In the genomic region with DNA sequence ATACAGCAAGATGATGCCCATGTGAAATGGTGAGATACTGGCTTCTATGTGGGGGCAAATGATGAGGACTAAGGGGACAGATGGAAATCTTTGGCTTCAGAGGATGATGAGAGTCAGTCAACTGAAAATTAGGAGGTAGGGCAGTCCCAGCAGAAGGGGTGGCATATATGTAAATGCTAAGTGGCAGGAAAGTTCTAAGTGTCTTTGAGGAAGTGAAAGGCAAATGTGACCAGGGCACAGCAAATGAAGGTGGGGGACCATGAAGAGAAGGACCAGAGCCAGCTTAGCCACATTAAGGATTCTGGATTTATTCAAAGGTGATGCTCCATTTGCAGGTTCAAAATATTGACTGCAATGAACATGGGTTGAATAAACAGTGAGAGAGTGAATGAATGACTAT, we compare ENCODE assay signal across 21 cellular contexts. TPM values are rescaled to one million over a fixed set of nuclear protein-coding genes. Genes with fewer than 3 reads are reported as not detected.
DNase-seq lines count a peak whose midpoint lies in the region; ATAC-seq and TF ChIP-seq lines count a peak whose summit lies in the region.
"Had no signal": no experiment of that assay in that cellular context is flagged by ENCODE, and none has a peak within 500 bp of the region (broad histone marks: within the 10 kb centered on the region; RNA-seq: fewer than 3 reads in every experiment).

No MANE protein-coding gene starts in this region.

- ATAC-seq in HG02763 (IDR thresholded peaks at IDR 0.05; ENCODE audit: unreplicated experiment) = no peak
- ATAC-seq: A549 had no signal

- H3K4me1 ChIP-seq in left ventricle myocardium inferior = peaks cover 43% of the 10 kb centered on the region
- peaks cover 84% of the 10 kb centered on the region for H3K4me1 ChIP-seq in KMS-11 (ENCODE audit: low read depth, poor library complexity, severe bottlenecking)
- H3K4me1 ChIP-seq: A549, colonic mucosa, SJSA1 had no signal

- peaks cover 5% of the 10 kb centered on the region for H3K9me3 ChIP-seq in left ventricle myocardium inferior (replicated peaks)
- H3K9me3 ChIP-seq: A549, colonic mucosa, SJSA1 had no signal

- DNase-seq in cardiac septum (ENCODE audit: low spot score) (peak; percentile 9), left ventricle myocardium inferior (no peak), RPMI8226 (peak; percentile 72), NCI-H1048 (lab: John Stamatoyannopoulos, UW) (no peak)
- no peak for DNase-seq in stimulated activated CD4-positive, alpha-beta T cell treated with anti-CD3 and anti-CD28 coated beads, Interleukin-4, amount 100 ng/mL, for 1 hour
- DNase-seq in effector CD4-positive, alpha-beta T cell = no peak
- DNase-seq: colonic mucosa, DMS 273 treated with DMSO at 0.1 percent for 48 hours, kidney, MG63, NCI-H1694 treated with DMSO at 0.1 percent for 48 hours, NCI-H748 treated with DMSO at 0.1 percent for 48 hours, T-helper 2 cell had no signal

- no peak overlapping the region for H2AFZ ChIP-seq in KMS-11 (ENCODE audit: low read depth)

- intact Hi-C loops in cardiac septum (cut with DNase I) = no loop called here
- intact Hi-C loops in left ventricle myocardium inferior (cut with micrococcal nuclease) = no loop called here

- TF ChIP-seq CTCF in left ventricle myocardium inferior (IDR thresholded peaks at IDR 0.05; ENCODE audit: borderline replicate concordance) (no peak), KMS-11 (conservative IDR thresholded peaks at IDR 0.05; ENCODE audit: low read depth, low read length) (no peak)

- H3K4me3 ChIP-seq in left ventricle myocardium inferior = no peak overlapping the region
- no peak overlapping the region for H3K4me3 ChIP-seq in KMS-11 (IDR thresholded peaks at IDR 0.05; ENCODE audit: insufficient read depth, low read depth, low read length)
- H3K4me3 ChIP-seq: A549, colonic mucosa, lung, MG63, SJSA1 had no signal

- no peaks in the 10 kb centered on the region for H3K79me2 ChIP-seq in KMS-11 (ENCODE audit: insufficient read depth, low read depth)

- no peaks in the 10 kb centered on the region for H3K36me3 ChIP-seq in left ventricle myocardium inferior
- no peaks in the 10 kb centered on the region for H3K36me3 ChIP-seq in KMS-11 (ENCODE audit: insufficient read depth)
- H3K36me3 ChIP-seq: colonic mucosa, MG63, SJSA1 had no signal

- no peak overlapping the region for H3K9ac ChIP-seq in KMS-11

- H3K27ac ChIP-seq in left ventricle myocardium inferior (replicated peaks) = no peak overlapping the region
- peak overlapping the region; percentile 66; the same call in 1 of the 2 replicates for H3K27ac ChIP-seq in KMS-11
- H3K27ac ChIP-seq: A549, C4-2B, colonic mucosa, HL-60, SJSA1, VCaP had no signal

- H3K27me3 ChIP-seq in left ventricle myocardium inferior (ENCODE audit: low read depth) (no peaks in the 10 kb centered on the region), KMS-11 (ENCODE audit: insufficient read depth, low read depth) (no peaks in the 10 kb centered on the region)
- H3K27me3 ChIP-seq: colonic mucosa, MG63, SJSA1 had no signal

- H3K4me2 ChIP-seq in KMS-11 = peak overlapping the region; percentile 91
- H3K4me2 ChIP-seq: A549 had no signal

- H4K20me1 ChIP-seq in KMS-11 (ENCODE audit: insufficient read depth) = no peaks in the 10 kb centered on the region

RNA-seq across cellular contexts. Expression of a gene that starts 29.2 kb away (rescaled TPM):
- total RNA-seq in cardiac septum = 30.5 TPM
- total RNA-seq in left ventricle myocardium inferior = 27.8 TPM

Comparison
In these comparisons a context has a peak if more than half of its experiments do, and no peak if none do; other contexts are left out.
1. DNase-seq: peak in cardiac septum (single experiment) and RPMI8226 (single experiment); none in left ventricle myocardium inferior (single experiment), stimulated activated CD4-positive, alpha-beta T cell treated with anti-CD3 and anti-CD28 coated beads, Interleukin-4, amount 100 ng/mL, for 1 hour (single experiment), NCI-H1048 (single experiment) and effector CD4-positive, alpha-beta T cell (single experiment).